9 cellular contexts compared by ENCODE assay signal in the genomic region with DNA sequence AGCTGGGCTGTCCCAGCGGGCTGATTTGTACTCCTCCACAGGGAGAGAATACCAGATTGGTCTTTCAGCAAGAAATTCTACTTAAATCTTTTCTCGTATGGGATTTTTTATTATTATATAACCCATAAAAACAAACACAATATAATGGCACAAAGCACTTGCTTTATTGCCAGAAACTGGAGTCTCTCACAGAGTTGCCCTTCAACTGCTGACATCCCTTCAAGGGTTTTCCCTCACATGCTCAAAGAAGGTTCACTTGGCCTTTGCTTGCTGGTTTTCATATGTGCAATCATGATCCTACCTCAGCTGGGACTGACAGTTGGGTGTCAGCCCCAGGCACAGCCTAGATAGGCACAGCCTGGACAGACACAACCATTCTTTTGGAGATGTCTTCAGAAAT.
"Had no signal": no experiment of that assay in that cellular context is flagged by ENCODE, and none has a peak within 500 bp of the region (broad histone marks: within the 10 kb centered on the region; RNA-seq: fewer than 3 reads in every experiment).

No MANE protein-coding gene starts in this region.

- H3K4me3 ChIP-seq: GM23248, GM23338, HAP-1 had no signal

- H3K9me3 ChIP-seq: HAP-1 had no signal

- H3K4me1 ChIP-seq: HAP-1 had no signal

- H3K27ac ChIP-seq: GM23248 had no signal

- DNase-seq: GM23248, GOT3, H7, H9, HCEC 1CT, HFFc6 had no signal

- H3K36me3 ChIP-seq: HAP-1 had no signal

- ATAC-seq: GM23338, HCT116 had no signal
